ENCODE assay signal across 19 cellular contexts in the genomic region with DNA sequence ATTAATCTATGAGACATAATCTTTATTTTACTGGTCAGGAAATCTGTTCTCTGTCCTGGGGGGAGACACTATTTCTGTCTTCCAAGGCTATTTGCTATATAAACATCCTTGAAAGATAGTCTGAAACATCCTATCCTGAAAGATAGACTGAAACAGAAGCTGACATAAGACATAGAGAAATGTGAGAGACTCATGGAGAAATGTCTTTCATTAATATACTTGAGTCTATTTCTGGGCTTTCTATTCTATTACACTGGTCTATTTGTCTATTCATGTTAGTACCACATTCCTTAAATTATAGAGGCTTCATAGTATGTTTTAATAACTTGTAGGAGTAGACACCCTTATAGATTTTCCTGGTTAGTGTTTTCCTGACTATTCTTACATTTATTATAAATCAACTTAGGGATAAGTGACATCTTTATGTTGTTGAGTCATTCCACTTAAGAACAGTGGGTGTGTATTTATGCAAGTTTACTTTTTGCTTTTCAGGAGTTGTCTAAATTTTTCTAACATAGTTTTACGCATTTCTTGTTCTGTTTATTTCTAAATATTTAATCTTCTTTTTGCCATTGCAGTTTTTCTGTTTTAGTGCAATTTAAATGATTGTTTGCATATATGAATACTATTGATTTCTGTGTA.
"Had no signal": no experiment of that assay in that cellular context is flagged by ENCODE, and none has a peak within 500 bp of the region (broad histone marks: within the 10 kb centered on the region; RNA-seq: fewer than 3 reads in every experiment).

No MANE protein-coding gene starts in this region.

- H3K27me3 Mint-ChIP-seq: activated CD4-positive, alpha-beta T cell treated with anti-CD3 and anti-CD28 coated beads for 36 hours; dendritic cell treated with granulocyte-macrophage colony-stimulating factor and Interleukin-4, amounts not matched to agents 40 ng/mL and 50 ng/mL, for 4 days; naive B cell; stimulated activated naive B cell treated with anti-CD40 and anti-IgM and Interleukin-4, amounts not matched to agents 10 μg/mL and 1 μg/mL and 100 μg/mL, for 72 hours had no signal

- H3K36me3 ChIP-seq: adrenal gland, left lung, neural progenitor cell, ovary, right lobe of liver, spleen, thoracic aorta, upper lobe of left lung had no signal

- H3K27ac Mint-ChIP-seq: activated CD4-positive, alpha-beta T cell treated with anti-CD3 and anti-CD28 coated beads for 36 hours; activated naive CD4-positive, alpha-beta T cell treated with anti-CD3 and anti-CD28 coated beads, Interleukin-2, amount 50 U/mL, for 72 hours; dendritic cell treated with granulocyte-macrophage colony-stimulating factor and Interleukin-4, amounts not matched to agents 40 ng/mL and 50 ng/mL, for 4 days; naive B cell; neural progenitor cell; stimulated activated naive B cell treated with anti-CD40 and anti-IgM and Interleukin-4, amounts not matched to agents 10 μg/mL and 1 μg/mL and 100 μg/mL, for 72 hours had no signal

- H3K27ac ChIP-seq: adrenal gland, foreskin keratinocyte, neural progenitor cell, ovary, right lobe of liver, spleen, thoracic aorta had no signal

- H3K36me3 Mint-ChIP-seq: activated naive CD4-positive, alpha-beta T cell treated with anti-CD3 and anti-CD28 coated beads, Interleukin-2, amount 50 U/mL, for 72 hours; naive B cell; neural progenitor cell; stimulated activated naive B cell treated with anti-CD40 and anti-IgM and Interleukin-4, amounts not matched to agents 10 μg/mL and 1 μg/mL and 100 μg/mL, for 72 hours had no signal

- H3K9me3 Mint-ChIP-seq: neural progenitor cell; stimulated activated naive B cell treated with anti-CD40 and anti-IgM and Interleukin-4, amounts not matched to agents 10 μg/mL and 1 μg/mL and 100 μg/mL, for 72 hours had no signal

- H3K4me3 Mint-ChIP-seq: activated CD4-positive, alpha-beta T cell treated with anti-CD3 and anti-CD28 coated beads for 36 hours; dendritic cell treated with granulocyte-macrophage colony-stimulating factor and Interleukin-4, amounts not matched to agents 40 ng/mL and 50 ng/mL, for 4 days; naive B cell; neural progenitor cell; stimulated activated naive B cell treated with anti-CD40 and anti-IgM and Interleukin-4, amounts not matched to agents 10 μg/mL and 1 μg/mL and 100 μg/mL, for 72 hours had no signal

- H3K4me3 ChIP-seq: adrenal gland, left lung, neural progenitor cell, ovary, right lobe of liver, spleen, thoracic aorta had no signal

- H3K4me1 Mint-ChIP-seq: activated CD4-positive, alpha-beta T cell treated with anti-CD3 and anti-CD28 coated beads for 36 hours; naive B cell; neural progenitor cell; stimulated activated naive B cell treated with anti-CD40 and anti-IgM and Interleukin-4, amounts not matched to agents 10 μg/mL and 1 μg/mL and 100 μg/mL, for 72 hours had no signal

- H3K9me3 ChIP-seq: adrenal gland, left lung, ovary, right lobe of liver, spleen, thoracic aorta, upper lobe of left lung had no signal

- ATAC-seq: activated CD4-positive, alpha-beta T cell treated with anti-CD3 and anti-CD28 coated beads for 36 hours; activated naive CD4-positive, alpha-beta T cell treated with anti-CD3 and anti-CD28 coated beads, Interleukin-2, amount 50 U/mL, for 72 hours; foreskin keratinocyte; left lung; right lobe of liver; stimulated activated naive B cell treated with anti-CD40 and anti-IgM and Interleukin-4, amounts not matched to agents 10 μg/mL and 1 μg/mL and 100 μg/mL, for 72 hours had no signal

- DNase-seq: activated CD4-positive, alpha-beta T cell treated with anti-CD3 and anti-CD28 coated beads for 36 hours; activated CD4-positive, alpha-beta T cell treated with anti-CD3 and anti-CD28 coated beads, Interleukin-2, amount 50 U/mL, for 48 hours; activated gamma-delta T cell; adrenal gland; effector CD8-positive, alpha-beta T cell; kidney; left lung; naive B cell; ovary; right lobe of liver; spleen; stimulated activated naive B cell treated with anti-CD40 and anti-IgM and Interleukin-4, amounts not matched to agents 10 μg/mL and 1 μg/mL and 100 μg/mL, for 72 hours; T-helper 2 cell; upper lobe of left lung had no signal

- H3K4me1 ChIP-seq: adrenal gland, foreskin keratinocyte, neural progenitor cell, right lobe of liver, spleen, upper lobe of left lung had no signal
